Comparison of ENCODE assay signal across 8 cellular contexts in the genomic region with DNA sequence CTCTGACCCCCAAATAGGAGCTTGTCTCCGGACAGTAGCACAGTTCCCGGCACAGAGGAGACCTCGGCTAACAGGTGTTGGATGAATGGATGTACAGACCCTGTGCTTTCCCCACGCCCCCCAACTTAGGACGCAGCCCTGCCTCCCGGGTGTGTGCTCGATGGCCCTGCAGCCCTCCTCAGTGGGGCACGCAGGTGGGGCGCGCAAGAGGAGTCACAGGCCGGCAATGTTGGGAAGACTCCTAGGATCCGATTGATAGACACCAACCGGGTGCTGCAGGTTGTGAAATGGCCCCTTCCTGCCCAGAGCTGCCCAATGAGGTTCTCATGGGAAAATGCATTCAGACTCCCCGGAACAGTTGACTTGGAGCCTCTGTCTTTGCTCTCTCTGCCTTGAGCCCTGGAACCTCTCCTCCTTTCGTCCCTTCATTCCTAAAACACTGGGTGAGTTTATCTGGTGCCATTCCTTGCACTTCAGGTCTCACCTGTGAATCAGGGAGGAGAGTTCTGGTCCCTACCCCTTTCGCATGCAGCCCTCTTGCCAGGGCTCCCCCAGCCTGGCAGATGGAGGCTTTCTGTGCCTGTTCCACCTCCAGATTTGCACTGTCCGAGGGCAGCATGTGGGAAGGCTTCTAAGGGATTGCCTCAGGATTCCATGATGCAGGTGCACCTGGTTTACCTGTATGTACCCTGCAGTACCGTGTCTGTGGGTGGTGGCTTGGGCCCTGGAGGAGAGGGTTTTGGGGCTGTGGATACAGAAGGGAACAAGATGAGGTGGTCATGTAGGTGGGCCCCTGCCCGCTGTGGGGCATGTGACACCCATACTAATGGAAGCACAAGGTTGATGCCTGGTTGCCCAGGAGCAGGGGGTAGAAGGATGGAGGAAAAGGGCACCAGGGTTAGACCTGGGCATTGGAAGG. TPM values are rescaled to one million over a fixed set of nuclear protein-coding genes. Genes with fewer than 3 reads are reported as not detected.
DNase-seq lines count a peak whose midpoint lies in the region; ATAC-seq and TF ChIP-seq lines count a peak whose summit lies in the region.

No MANE protein-coding gene starts in this region.

- no peaks in the 10 kb centered on the region for H3K27me3 ChIP-seq in HUES48 (ENCODE audit: control insufficient read depth, insufficient read depth, low read length)
- no peaks in the 10 kb centered on the region for H3K27me3 ChIP-seq in mononuclear cell (ENCODE audit: insufficient read depth, low read length)

- 0 out of 2 replicates have a peak overlapping the region, but pooled peaks have one; percentile 24 for H3K9ac ChIP-seq in HUES48 (ENCODE audit: low read depth, low read length)

- H3K4me1 ChIP-seq in HUES48 (ENCODE audit: control insufficient read depth, insufficient read depth, low read length) (peaks cover 38% of the 10 kb centered on the region), mononuclear cell (ENCODE audit: insufficient read depth, low read length) (peaks cover 23% of the 10 kb centered on the region)

- peak overlapping the region; percentile 72 for H3K4me3 ChIP-seq in HUES48 (ENCODE audit: low read depth, low read length)
- H3K4me3 ChIP-seq in cardiac fibroblast (replicated peaks in 1 of 2; ENCODE audit: low read depth in 2 of 2, low read length in 2 of 2): peak overlapping the region; percentile 66 to 72
- peak overlapping the region; percentile 50 for H3K4me3 ChIP-seq in mononuclear cell (ENCODE audit: low read length)

- H3K27ac ChIP-seq in HUES48 (ENCODE audit: low read depth, low read length): no peak overlapping the region

- DNase-seq in AG08395 (ENCODE audit: low spot score): peak; percentile 40
- peak in 1 of 2 donors; percentile 41 for DNase-seq in cardiac fibroblast (ENCODE audit: low read depth in 2 of 2)
- DNase-seq in stimulated activated CD4-positive, alpha-beta T cell treated with anti-CD3 and anti-CD28 coated beads, Interleukin-2, amount 100 ng/mL, for 48 hours: no peak
- no peak for DNase-seq in kidney tubule cell (ENCODE audit: low spot score)

- H3K9me3 ChIP-seq in HUES48 (ENCODE audit: control insufficient read depth, insufficient read depth, low read length) (no peaks in the 10 kb centered on the region), mononuclear cell (ENCODE audit: low read depth, low read length) (no peaks in the 10 kb centered on the region)

- ATAC-seq in GM18909 (IDR thresholded peaks at IDR 0.05; ENCODE audit: poor library complexity, unreplicated experiment): no peak
- no peak for ATAC-seq in HG03139 (IDR thresholded peaks at IDR 0.05; ENCODE audit: unreplicated experiment)

- H3K36me3 ChIP-seq in HUES48 (ENCODE audit: control insufficient read depth, insufficient read depth, low read length): peaks cover 1% of the 10 kb centered on the region; the same call in 1 of the 2 replicates

- no peak for TF ChIP-seq CTCF in cardiac fibroblast (IDR thresholded peaks at IDR 0.05; ENCODE audit: low read depth, low read length)

RNA-seq across cellular contexts. Expression of a gene that starts 1.2 kb away (rescaled TPM):
- 10.7 TPM for total RNA-seq in mononuclear cell

RNA-seq across cellular contexts. Expression of a gene that starts 46.1 kb away (rescaled TPM):
- total RNA-seq in mononuclear cell: not detected

RNA-seq across cellular contexts. Expression of a gene that starts 46.2 kb away (rescaled TPM):
- 8.4 TPM for total RNA-seq in mononuclear cell

RNA-seq across cellular contexts. Expression of a gene that starts 58.1 kb away (rescaled TPM):
- total RNA-seq in mononuclear cell: 516 TPM
